ENCODE assay signal across 8 cellular contexts in the genomic region with DNA sequence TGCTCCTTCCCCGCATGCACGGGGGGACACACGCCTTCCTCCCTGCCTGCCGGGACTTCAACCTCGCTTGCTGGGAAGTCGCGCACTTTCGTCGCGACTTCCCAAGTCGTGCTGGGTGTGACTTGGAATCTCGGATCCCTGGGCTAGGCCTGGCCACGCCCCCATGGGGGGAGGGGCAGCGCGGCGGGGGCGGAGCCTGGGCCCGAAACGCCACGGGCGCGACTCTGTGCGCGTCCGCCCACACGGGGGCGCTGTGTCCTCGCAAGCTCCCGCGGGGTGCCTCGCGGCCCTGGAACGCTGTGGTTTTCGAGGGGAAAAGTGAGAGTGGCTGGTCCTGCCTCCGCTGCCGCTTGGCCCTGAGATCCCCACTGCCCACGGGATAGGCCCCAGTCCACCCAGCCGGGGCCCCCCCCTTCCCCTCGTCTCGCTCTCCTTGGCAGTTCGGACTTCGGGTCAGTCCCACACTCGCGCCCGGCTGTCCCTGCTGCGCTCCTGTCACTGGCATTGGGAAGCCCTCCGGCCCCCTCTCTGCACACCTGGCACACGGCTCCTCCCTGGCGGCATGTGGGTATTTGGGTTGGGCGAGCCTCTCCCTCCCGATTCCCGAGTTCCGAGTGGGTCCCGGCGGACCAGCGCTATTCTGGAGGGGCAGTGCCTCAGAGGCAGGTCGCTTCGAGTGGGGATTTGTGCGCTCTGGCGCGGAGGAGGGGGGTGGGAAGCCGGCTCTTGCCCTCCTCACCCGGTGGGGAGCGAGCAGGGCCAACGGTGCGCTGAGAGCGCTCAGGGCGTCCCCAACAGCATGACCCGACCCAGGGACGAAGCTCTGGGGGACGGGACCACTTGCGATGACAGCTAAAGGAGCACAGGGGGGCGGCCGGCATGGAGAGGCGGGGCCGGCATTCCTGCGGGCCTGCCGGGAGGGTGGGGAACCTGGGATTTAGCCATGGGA. TPM values are rescaled to one million over a fixed set of nuclear protein-coding genes. Genes with fewer than 3 reads are reported as not detected.
DNase-seq lines count a peak whose midpoint lies in the region; ATAC-seq lines count a peak whose summit lies in the region.

No MANE protein-coding gene starts in this region.

- CTCF ChIA-PET in activated CD8-positive, alpha-beta memory T cell treated with anti-CD3 and anti-CD28 coated beads, Interleukin-2, amount 10 ng/mL, durations not matched to agents 7 days and 5 days (lab: Charles Lee), result interaction anchor here (0.6 to 2.7 kb wide), 9 partner anchors 13 to 244 kb away, joined by 3 to 20 read pairs (median 4); a partner anchor contains a TSS

- no peak overlapping the region for H3K14ac ChIP-seq in mesenchymal stem cell (ENCODE audit: low read length in 2 of 2)

- H3K27me3 Mint-ChIP-seq in activated CD8-positive, alpha-beta memory T cell treated with anti-CD3 and anti-CD28 coated beads, Interleukin-2, amount 10 ng/mL, durations not matched to agents 7 days and 5 days, result no peaks in the 10 kb centered on the region
- H3K27me3 Mint-ChIP-seq in effector memory CD8-positive, alpha-beta T cell, result no peaks in the 10 kb centered on the region

- H3K9ac ChIP-seq in mesenchymal stem cell (ENCODE audit: low read length), result peak overlapping the region; percentile 83

- H2BK5ac ChIP-seq in mesenchymal stem cell (ENCODE audit: low read depth, low read length, poor library complexity, severe bottlenecking), result no peak overlapping the region

- peaks cover 19% of the 10 kb centered on the region for H3K4me1 Mint-ChIP-seq in activated CD8-positive, alpha-beta memory T cell treated with anti-CD3 and anti-CD28 coated beads, Interleukin-2, amount 10 ng/mL, durations not matched to agents 7 days and 5 days
- H3K4me1 Mint-ChIP-seq in effector memory CD8-positive, alpha-beta T cell (ENCODE audit: low read depth in 2 of 2), result peaks cover 0 to 10% of the 10 kb centered on the region in 2 donors

- H3K4me3 ChIP-seq in mesenchymal stem cell (ENCODE audit: insufficient read depth in 1 of 2, low read depth in 1 of 2, low read length in 2 of 2), result peak overlapping the region; percentile 39 to 74

- 5% methylated on average over 64 of the region's 78 CpGs for WGBS in mesenchymal stem cell

- H3K36me3 Mint-ChIP-seq in activated CD8-positive, alpha-beta memory T cell treated with anti-CD3 and anti-CD28 coated beads, Interleukin-2, amount 10 ng/mL, durations not matched to agents 7 days and 5 days, result peaks cover 13% of the 10 kb centered on the region
- peaks cover 41% of the 10 kb centered on the region for H3K36me3 Mint-ChIP-seq in effector memory CD8-positive, alpha-beta T cell (ENCODE audit: insufficient read depth)

- peak overlapping the region; percentile 88 for H3K4me2 ChIP-seq in mesenchymal stem cell (ENCODE audit: low read length, poor library complexity, severe bottlenecking)

- peak overlapping the region; percentile 5 for H3K4me3 Mint-ChIP-seq in activated CD8-positive, alpha-beta memory T cell treated with anti-CD3 and anti-CD28 coated beads, Interleukin-2, amount 10 ng/mL, durations not matched to agents 7 days and 5 days
- peak overlapping the region; percentile 60 to 77 for H3K4me3 Mint-ChIP-seq in effector memory CD8-positive, alpha-beta T cell

- no peak overlapping the region for H3K23ac ChIP-seq in mesenchymal stem cell (ENCODE audit: low read length in 2 of 2)

- no peak overlapping the region for H3K27ac ChIP-seq in mesenchymal stem cell (ENCODE audit: low read length, poor library complexity, severe bottlenecking)

- H3K9me3 Mint-ChIP-seq in activated CD8-positive, alpha-beta memory T cell treated with anti-CD3 and anti-CD28 coated beads, Interleukin-2, amount 10 ng/mL, durations not matched to agents 7 days and 5 days (ENCODE audit: low read depth), result no peaks in the 10 kb centered on the region
- no peaks in the 10 kb centered on the region for H3K9me3 Mint-ChIP-seq in effector memory CD8-positive, alpha-beta T cell

- peaks cover 46% of the 10 kb centered on the region for H3K4me1 ChIP-seq in mesenchymal stem cell (ENCODE audit: control insufficient read depth, insufficient read depth, low read depth, low read length)

- no peak overlapping the region for H2BK120ac ChIP-seq in mesenchymal stem cell (ENCODE audit: low read depth, low read length)

- H2BK12ac ChIP-seq in mesenchymal stem cell (ENCODE audit: low read length in 2 of 2), result peak overlapping the region in 1 of 2 experiments; percentile 17

- H2AK5ac ChIP-seq in mesenchymal stem cell (ENCODE audit: low read length, severe bottlenecking), result no peak overlapping the region

- no peak overlapping the region for H3K27ac Mint-ChIP-seq in activated CD8-positive, alpha-beta memory T cell treated with anti-CD3 and anti-CD28 coated beads, Interleukin-2, amount 10 ng/mL, durations not matched to agents 7 days and 5 days
- peak overlapping the region in 1 of 2 donors; percentile 44 for H3K27ac Mint-ChIP-seq in effector memory CD8-positive, alpha-beta T cell

- peak overlapping the region; percentile 91 for H4K8ac ChIP-seq in mesenchymal stem cell (ENCODE audit: low read length)

- H4K91ac ChIP-seq in mesenchymal stem cell (ENCODE audit: low read length), result no peak overlapping the region

- H2BK15ac ChIP-seq in mesenchymal stem cell (ENCODE audit: low read depth, poor library complexity, severe bottlenecking), result peak overlapping the region; percentile 60

- ATAC-seq in activated CD8-positive, alpha-beta memory T cell treated with anti-CD3 and anti-CD28 coated beads, Interleukin-2, amount 10 ng/mL, durations not matched to agents 7 days and 5 days, result peak; percentile 88
- ATAC-seq in effector memory CD8-positive, alpha-beta T cell (replicated peaks), result peak; percentile 89

- H3K4ac ChIP-seq in mesenchymal stem cell (ENCODE audit: low read depth in 1 of 2, low read length in 2 of 2), result peak overlapping the region in 1 of 2 experiments; percentile 1

- H3K27me3 ChIP-seq in mesenchymal stem cell (ENCODE audit: control insufficient read depth in 1 of 2, insufficient read depth in 1 of 2, low read length in 2 of 2), result no peaks in the 10 kb centered on the region

- peak overlapping the region; percentile 43 for H2AFZ ChIP-seq in mesenchymal stem cell (ENCODE audit: low read depth, low read length)

- H3K36me3 ChIP-seq in mesenchymal stem cell (ENCODE audit: control insufficient read depth in 1 of 2, insufficient read depth in 2 of 2, low read depth in 1 of 2, low read length in 2 of 2), result peaks cover 23 to 39% of the 10 kb centered on the region in 2 experiments

- H3K18ac ChIP-seq in mesenchymal stem cell (ENCODE audit: low read depth in 1 of 2, low read length in 2 of 2), result peak overlapping the region; percentile 29 to 67

- no peaks in the 10 kb centered on the region for H3K9me3 ChIP-seq in mesenchymal stem cell (ENCODE audit: control insufficient read depth, low read length)

- DNase-seq in DMS53 treated with DMSO at 0.1 percent for 48 hours (lab: John Stamatoyannopoulos, UW; ENCODE audit: unreplicated experiment) (peak; percentile 33), HCEC 1CT (peak; percentile 74), NCI-H2171 (lab: John Stamatoyannopoulos, UW) (peak; percentile 83), mesenchymal stem cell (peak; percentile 85), SIG-M5 treated with dmso at 0.1 percent for 504 hours (lab: John Stamatoyannopoulos, UW; ENCODE audit: unreplicated experiment) (no peak)
- peak; percentile 84 for DNase-seq in activated CD8-positive, alpha-beta memory T cell treated with anti-CD3 and anti-CD28 coated beads, Interleukin-2, amount 10 ng/mL, durations not matched to agents 7 days and 5 days
- DNase-seq in effector memory CD8-positive, alpha-beta T cell, result peak; percentile 80 to 85 (median 83)
- peak; percentile 63 to 79 (median 74) for DNase-seq in stimulated activated CD4-positive, alpha-beta T cell treated with anti-CD3 and anti-CD28 coated beads, TNF-alpha, amount 100 ng/mL, for 48 hours (ENCODE audit: low read depth in 3 of 3)

- peaks cover 18% of the 10 kb centered on the region for H3K79me1 ChIP-seq in mesenchymal stem cell (replicated peaks; ENCODE audit: low read length, poor library complexity, severe bottlenecking)

RNA-seq across cellular contexts. Expression of a gene that starts 23.6 kb away (rescaled TPM):
- 100 to 1,000 TPM; 123 to 178 TPM for total RNA-seq in activated CD8-positive, alpha-beta memory T cell treated with anti-CD3 and anti-CD28 coated beads, Interleukin-2, amount 10 ng/mL, durations not matched to agents 7 days and 5 days
- polyA plus RNA-seq in mesenchymal stem cell (2013, experiment 1 of 2), result 327 TPM
- polyA plus RNA-seq in mesenchymal stem cell (2013, experiment 2 of 2), result 323 TPM

RNA-seq across cellular contexts. Expression of a gene that starts 47.8 kb away (rescaled TPM):
- total RNA-seq in activated CD8-positive, alpha-beta memory T cell treated with anti-CD3 and anti-CD28 coated beads, Interleukin-2, amount 10 ng/mL, durations not matched to agents 7 days and 5 days, result 10 to 100 TPM; 63.8 to 73.5 TPM
- polyA plus RNA-seq in mesenchymal stem cell (2013, experiment 1 of 2), result 22.4 TPM
- 22.3 TPM for polyA plus RNA-seq in mesenchymal stem cell (2013, experiment 2 of 2)
